In genomic region chr5:180072256-180072548, GRCh38 we compare ENCODE assay signal across 9 cellular contexts. TPM values are rescaled to one million over a fixed set of nuclear protein-coding genes. Genes with fewer than 3 reads are reported as not detected.
A peak's percentile ranks its signal among the peaks of the same experiment; 100 is the strongest.
DNase-seq lines count a peak whose midpoint lies in the region; ATAC-seq, FAIRE-seq and TF ChIP-seq lines count a peak whose summit lies in the region.
"Had no signal": no experiment of that assay in that cellular context is flagged by ENCODE, and none has a peak within 500 bp of the region (broad histone marks: within the 10 kb centered on the region; RNA-seq: fewer than 3 reads in every experiment).

No MANE protein-coding gene starts in this region.

- H3K27ac ChIP-seq in GM12878 (ENCODE audit: control insufficient read depth, insufficient read depth) (no peak overlapping the region), muscle layer of colon (ENCODE audit: low read depth, low read length) (peak overlapping the region; percentile 4), tibial nerve (peak overlapping the region; percentile 91 to 98 (median 96))

- DNase-seq in activated T-cell treated with anti-CD3 and anti-CD28 coated beads, Interleukin-2, amount 50 U/mL, for 72 hours: no peak
- DNase-seq in activated T-cell treated with anti-CD3 and anti-CD28 coated beads for 4 hours (no peak), GM12878 (ENCODE audit: low read depth, low spot score) (no peak), tibial nerve (ENCODE audit: low spot score in 2 of 2) (no peak), Ammon's horn (ENCODE audit: low spot score) (no peak), head of caudate nucleus (no peak), ecto neural progenitor cell (ENCODE audit: low spot score) (no peak)

- no peaks in the 10 kb centered on the region for H4K20me1 ChIP-seq in GM12878 (ENCODE audit: control insufficient read depth, insufficient read depth)

- TF ChIP-seq EP300 in GM12878 (IDR thresholded peaks at IDR 0.05; ENCODE audit: borderline replicate concordance in 1 of 2, control insufficient read depth in 1 of 2, low read depth in 2 of 2, low read length in 2 of 2): no peak
- TF ChIP-seq EP300 in tibial nerve (IDR thresholded peaks at IDR 0.05): no peak

- 27% methylated on average over 14 of the region's 14 CpGs for WGBS in GM12878 (ENCODE audit: insufficient coverage, insufficient replicate concordance, low lambda C conversion rate, missing lambda C conversion rate)
- 16 to 17% methylated on average over 14 of the region's 14 CpGs for WGBS in tibial nerve, 2 donors

- no TSS peak for BruUV-seq in GM12878 (replicated peaks; lab: Mats Ljungman, UMichigan)

- H3K27me3 ChIP-seq in GM12878 (replicated peaks in 1 of 2; ENCODE audit: control insufficient read depth in 2 of 2, insufficient read depth in 2 of 2, low read length in 1 of 2): peaks cover 4 to 7% of the 10 kb centered on the region in 2 experiments; a peak in 3 of 4 replicates
- no peaks in the 10 kb centered on the region for H3K27me3 ChIP-seq in muscle layer of colon (ENCODE audit: control insufficient read depth in 1 of 2, insufficient read depth in 2 of 2, low read length in 2 of 2)
- H3K27me3 ChIP-seq in tibial nerve: no peaks in the 10 kb centered on the region

- intact Hi-C loops in GM12878 (cut with micrococcal nuclease; ENCODE audit: unreplicated experiment) (no loop called here), head of caudate nucleus (cut with DNase I) (loop anchor here (5.0 to 10.0 kb wide), 2 partner anchors 57 to 165 kb away; partner anchors contain the start of gene TBC1D9B)

- TF ChIP-seq CTCF in GM12878 (IDR thresholded peaks at IDR 0.05 in 2 of 3, conservative IDR thresholded peaks at IDR 0.05 in 1 of 3; ENCODE audit: control insufficient read depth in 2 of 3, extremely low read depth in 1 of 3, insufficient read depth in 1 of 3, low read depth in 3 of 3, low read length in 3 of 3): no peak
- TF ChIP-seq CTCF in tibial nerve (IDR thresholded peaks at IDR 0.05): no peak

- RAD21 ChIA-PET in GM12878 (lab: Charles Lee; ENCODE audit: unreplicated experiment): no interaction called here

- no peaks in the 10 kb centered on the region for H3K27me3 Mint-ChIP-seq in activated T-cell treated with anti-CD3 and anti-CD28 coated beads, Interleukin-2, amount 50 U/mL, for 72 hours (ENCODE audit: low read depth)

- H3K36me3 Mint-ChIP-seq in activated T-cell treated with anti-CD3 and anti-CD28 coated beads, Interleukin-2, amount 50 U/mL, for 72 hours (ENCODE audit: insufficient read depth in 2 of 2): peaks cover 3 to 6% of the 10 kb centered on the region in 2 donors

- in situ Hi-C loops in GM12878 (cut with MboI): no loop called here

- H2AFZ ChIP-seq in GM12878 (ENCODE audit: control insufficient read depth, low read depth, low read length): peak overlapping the region; percentile 62

- no peak for ATAC-seq in activated T-cell treated with anti-CD3 and anti-CD28 coated beads, Interleukin-2, amount 50 U/mL, for 72 hours (replicated peaks in 1 of 2)
- no peak for ATAC-seq in GM12878

- H3K9ac ChIP-seq in GM12878 (ENCODE audit: control insufficient read depth, insufficient read depth, low read length) (no peak overlapping the region), muscle layer of colon (ENCODE audit: low read length) (no peak overlapping the region)

- H3K36me3 ChIP-seq in GM12878 (ENCODE audit: control insufficient read depth in 2 of 2, insufficient read depth in 2 of 2, low read length in 1 of 2) (no peaks in the 10 kb centered on the region), muscle layer of colon (ENCODE audit: insufficient read depth, low read length) (no peaks in the 10 kb centered on the region), tibial nerve (no peaks in the 10 kb centered on the region)
- H3K36me3 ChIP-seq: BE2C had no signal

- TF ChIP-seq POLR2A in GM12878 (IDR thresholded peaks at IDR 0.05; ENCODE audit: low read depth, low read length) (no peak), tibial nerve (IDR thresholded peaks at IDR 0.05) (no peak)

- H3K9me3 ChIP-seq in GM12878 (replicated peaks; ENCODE audit: control insufficient read depth, insufficient read depth, low read length) (peaks cover 4% of the 10 kb centered on the region; the same call in 2 of the 3 replicates), muscle layer of colon (ENCODE audit: low read length) (no peaks in the 10 kb centered on the region), tibial nerve (peaks cover 0 to 5% (median 0%) of the 10 kb centered on the region in 4 donors)

- H3K4me2 ChIP-seq in GM12878 (ENCODE audit: control insufficient read depth, insufficient read depth): no peak overlapping the region

- peaks cover 0 to 1% of the 10 kb centered on the region in 2 donors for H3K9me3 Mint-ChIP-seq in activated T-cell treated with anti-CD3 and anti-CD28 coated beads, Interleukin-2, amount 50 U/mL, for 72 hours

- CTCF ChIA-PET in GM12878 (lab: Yijun Ruan, JAX): no interaction called here

- no peak for TF ChIP-seq RAD21 in GM12878 (IDR thresholded peaks at IDR 0.05; ENCODE audit: insufficient read depth, low read depth, low read length)

- H3K4me1 ChIP-seq in GM12878 (ENCODE audit: control insufficient read depth, insufficient read depth, low read length) (no peaks in the 10 kb centered on the region), muscle layer of colon (ENCODE audit: insufficient read depth, low read length) (peaks cover 28% of the 10 kb centered on the region), tibial nerve (peaks cover 0 to 39% (median 19%) of the 10 kb centered on the region in 4 donors)
- H3K4me1 ChIP-seq: BE2C had no signal

- POLR2A ChIA-PET in GM12878 (lab: Charles Lee): no interaction called here

- peak overlapping the region; percentile 47 for H3K27ac Mint-ChIP-seq in activated T-cell treated with anti-CD3 and anti-CD28 coated beads, Interleukin-2, amount 50 U/mL, for 72 hours

- H3K4me3 ChIP-seq in GM12878 (peak overlapping the region; percentile 53; the same call in 1 of the 2 replicates), muscle layer of colon (ENCODE audit: low read depth in 1 of 2, low read length in 2 of 2) (no peak overlapping the region), tibial nerve (peak overlapping the region in 3 of 4 donors; percentile 88 to 95 (median 91))

- peaks cover 42% of the 10 kb centered on the region for H3K4me1 Mint-ChIP-seq in activated T-cell treated with anti-CD3 and anti-CD28 coated beads, Interleukin-2, amount 50 U/mL, for 72 hours (ENCODE audit: low read depth)

- no peak for FAIRE-seq in GM12878 (lab: Jason Lieb, UNC)

- H3K4me3 Mint-ChIP-seq in activated T-cell treated with anti-CD3 and anti-CD28 coated beads, Interleukin-2, amount 50 U/mL, for 72 hours: peak overlapping the region; percentile 62 to 66

- SMC1A ChIA-PET in GM12878 (lab: Charles Lee; ENCODE audit: uncharacterized antibody, unreplicated experiment): no interaction called here

- no peaks in the 10 kb centered on the region; the same call in 1 of the 2 replicates for H3K79me2 ChIP-seq in GM12878 (ENCODE audit: control insufficient read depth, insufficient read depth, low read length)

TF ChIP-seq in GM12878, 131 proteins besides CTCF, POLR2A, EP300 and RAD21 (continues in another document):
- TF ChIP-seq ZNF687 (IDR thresholded peaks at IDR 0.05): no peak
- no peak for TF ChIP-seq POLR2AphosphoS2 (IDR thresholded peaks at IDR 0.05; ENCODE audit: low read depth, low read length)

RNA-seq across cellular contexts. Expression of gene RNF130, which starts 0.6 kb away (rescaled TPM):
- total RNA-seq in activated T-cell treated with anti-CD3 and anti-CD28 coated beads, Interleukin-2, amount 50 U/mL, for 72 hours: 10 to 100 TPM; 17.7 to 23.6 TPM
- total RNA-seq in GM12878 (2013; cell fraction: nucleolus; rRNA removed): 40.6 and 43.0 TPM in 2 replicates
- total RNA-seq in GM12878 (2014; rRNA removed) (not detected in 2 replicates), GM12878 (2014; rRNA removed; fragmentation: Illumina TruSeq; extraction: Trizol) (0.09 TPM in 1 of 2 replicates, not detected in the other), GM12878 (2021) (0.29 and 0.36 TPM in 2 replicates), tibial nerve (100 to 1,000 TPM; 121 to 150 (median 143) TPM)
- polyA plus RNA-seq in GM12878 (2011; ENCODE audit: low read depth): 1.5 TPM
- polyA plus RNA-seq in GM12878 (2011; rRNA removed) (0.06 and 0.30 TPM in 2 replicates), GM12878 (2014; fragmentation: Illumina TruSeq; extraction: Trizol) (0.08 and 0.12 TPM in 2 replicates), GM12878 (2014; fragmentation: Nextera tagmentation; extraction: Ambion mirVana) (under 1 TPM; 0.10 to 0.11 TPM), GM12878 (2014; rRNA removed) (0.04 TPM in 1 of 2 replicates, not detected in the other), GM12878 (2016; fragmentation: Nextera tagmentation; extraction: Ambion mirVana) (under 1 TPM; 0.09 to 0.16 TPM)
- polyA plus RNA-seq in GM12878 (2011; cell fraction: cytosol; rRNA removed): 0.03 and 0.12 TPM in 2 replicates
- 0.06 TPM in 1 of 2 replicates, not detected in the other for polyA plus RNA-seq in GM12878 (2011; cell fraction: nucleus; rRNA removed)
- polyA plus RNA-seq in GM12878 (2012): 1.0 and 1.6 TPM in 2 replicates
- not detected in 2 replicates for polyA minus RNA-seq in GM12878 (2011; rRNA and poly(A)+ RNA removed)
- polyA minus RNA-seq in GM12878 (2011; cell fraction: cytosol; rRNA and poly(A)+ RNA removed): 0.42 TPM in 1 of 2 replicates, not detected in the other
- 0.29 TPM in 1 of 2 replicates, not detected in the other for polyA minus RNA-seq in GM12878 (2011; cell fraction: nucleus; rRNA and poly(A)+ RNA removed)

Comparison
In these comparisons a context has a peak if more than half of its experiments do, and no peak if none do; other contexts are left out.
1. H3K4me3 ChIP-seq: peak in GM12878 (single experiment) and tibial nerve (3 of 4); none in muscle layer of colon (0 of 2).